In genomic region chr5:140116716-140117115, GRCh38 we compare ENCODE assay signal across 15 cellular contexts. TPM values are rescaled to one million over a fixed set of nuclear protein-coding genes. Genes with fewer than 3 reads are reported as not detected.
A peak's percentile ranks its signal among the peaks of the same experiment; 100 is the strongest.
DNase-seq lines count a peak whose midpoint lies in the region; ATAC-seq, FAIRE-seq and TF ChIP-seq lines count a peak whose summit lies in the region.
"Had no signal": no experiment of that assay in that cellular context is flagged by ENCODE, and none has a peak within 500 bp of the region (broad histone marks: within the 10 kb centered on the region; RNA-seq: fewer than 3 reads in every experiment).

No MANE protein-coding gene starts in this region.

- H3K4me1 Mint-ChIP-seq in GM23338 = peaks cover 26% of the 10 kb centered on the region

- 0 out of 2 replicates have a peak, but pooled peaks cover 3% of the 10 kb centered on the region for H3F3A ChIP-seq in GM23338 (replicated peaks; ENCODE audit: low read depth)

- H3K9me2 ChIP-seq in GM23338 (ENCODE audit: insufficient read depth) = no peaks in the 10 kb centered on the region

- no peaks in the 10 kb centered on the region for H3K9me3 ChIP-seq in lower lobe of right lung
- H3K9me3 ChIP-seq: testis had no signal

- peaks cover 22% of the 10 kb centered on the region for H4K20me1 ChIP-seq in GM23338 (replicated peaks; ENCODE audit: insufficient read depth)

- FAIRE-seq in H54 (lab: Jason Lieb, UNC) = no peak
- FAIRE-seq: endothelial cell of umbilical vein had no signal

- H3K27ac ChIP-seq in GM23338 (ENCODE audit: low read depth) = no peak overlapping the region
- H3K27ac ChIP-seq in lower lobe of right lung = no peak overlapping the region
- H3K27ac ChIP-seq: testis had no signal

- no peaks in the 10 kb centered on the region for H3K36me3 Mint-ChIP-seq in GM23338 (ENCODE audit: low read depth)
- H3K36me3 Mint-ChIP-seq: mesothelial cell of epicardium had no signal

- no peaks in the 10 kb centered on the region for H3K9me3 Mint-ChIP-seq in GM23338
- H3K9me3 Mint-ChIP-seq: mesothelial cell of epicardium had no signal

- DNase-seq in DMS53 (lab: John Stamatoyannopoulos, UW) (peak; percentile 27), DMS53 treated with DMSO at 0.1 percent for 48 hours (lab: John Stamatoyannopoulos, UW; ENCODE audit: unreplicated experiment) (no peak), GM23338 (ENCODE audit: low spot score) (peak; percentile 44), SW480 (ENCODE audit: low spot score) (peak; percentile 46), lower lobe of right lung (no peak), H54 (ENCODE audit: insufficient read length, low spot score) (no peak), GM13977 (ENCODE audit: low spot score) (no peak)
- DNase-seq: 8988T; EL; NCI-H1092; NK-92 treated with Interleukin-12 subunit alpha and Interleukin-12 subunit beta, amount 100 ng/mL, for 24 hours; testis had no signal

- H3K4me3 ChIP-seq in GM23338 = no peak overlapping the region
- peak overlapping the region; percentile 74 for H3K4me3 ChIP-seq in lower lobe of right lung
- H3K4me3 ChIP-seq: testis had no signal

- H3K79me2 ChIP-seq in GM23338 (replicated peaks; ENCODE audit: insufficient read depth) = no peaks in the 10 kb centered on the region

- intact Hi-C loops in lower lobe of right lung (cut with DNase I) = no loop called here

- no peak overlapping the region for H3K27ac Mint-ChIP-seq in GM23338
- H3K27ac Mint-ChIP-seq: mesothelial cell of epicardium had no signal

- TF ChIP-seq CTCF in GM23338 (conservative IDR thresholded peaks at IDR 0.05; ENCODE audit: low read depth in 2 of 2) (no peak; a peak in 1 of 4 replicates), lower lobe of right lung (IDR thresholded peaks at IDR 0.05) (no peak), GM13977 (IDR thresholded peaks at IDR 0.05; ENCODE audit: extremely low read depth, insufficient read depth, missing control alignments) (no peak)

- H3K4me2 ChIP-seq in GM23338 = no peak overlapping the region

- H3K4me1 ChIP-seq in GM23338 (ENCODE audit: insufficient read depth) (peaks cover 15% of the 10 kb centered on the region), lower lobe of right lung (peaks cover 61% of the 10 kb centered on the region)

- in situ Hi-C loops in GM13977 (cut with MboI; ENCODE audit: low pct_unique_long_range_greater_than_20kb, low sequenced_read_pairs, unreplicated experiment) = no loop called here

- ATAC-seq in GM23338 = no peak
- ATAC-seq in lower lobe of right lung = no peak
- ATAC-seq in HG03432 (IDR thresholded peaks at IDR 0.05; ENCODE audit: unreplicated experiment) = no peak

- H2AFZ ChIP-seq in GM23338 = no peak overlapping the region

- TF ChIP-seq POLR2A in H54 (IDR thresholded peaks at IDR 0.05; ENCODE audit: low read depth, low read length) = no peak

- peaks cover 41% of the 10 kb centered on the region for H3K27me3 Mint-ChIP-seq in GM23338 (ENCODE audit: insufficient read depth, low read depth, poor library complexity)

- H3K27me3 ChIP-seq in GM23338 (ENCODE audit: insufficient read depth) = peaks cover 58% of the 10 kb centered on the region
- H3K27me3 ChIP-seq in lower lobe of right lung (ENCODE audit: low read depth) = no peaks in the 10 kb centered on the region
- H3K27me3 ChIP-seq: testis had no signal

- no peak overlapping the region; the same call in 2 of the 3 replicates for H3K4me3 Mint-ChIP-seq in GM23338

- H3K36me3 ChIP-seq in GM23338 (ENCODE audit: insufficient read depth) = no peaks in the 10 kb centered on the region
- no peaks in the 10 kb centered on the region for H3K36me3 ChIP-seq in lower lobe of right lung

TF ChIP-seq in GM23338, 12 proteins besides CTCF, POLR2A, EP300 and RAD21:
- TF ChIP-seq EZH2 (IDR thresholded peaks at IDR 0.05; ENCODE audit: low read depth, unreplicated experiment) (no peak), ZNF114 (CRISPR knock-in tag; IDR thresholded peaks at IDR 0.05) (no peak), ZNF331 (CRISPR knock-in tag; IDR thresholded peaks at IDR 0.05; ENCODE audit: low read depth) (no peak), POLR2AphosphoS5 (IDR thresholded peaks at IDR 0.05; ENCODE audit: low read depth) (no peak), JUNB (IDR thresholded peaks at IDR 0.05; ENCODE audit: unreplicated experiment) (no peak), CREB1 (CRISPR knock-in tag; IDR thresholded peaks at IDR 0.05; ENCODE audit: low read depth) (no peak), REST (IDR thresholded peaks at IDR 0.05; ENCODE audit: unreplicated experiment) (no peak)

RNA-seq across cellular contexts. Expression of gene PURA, which starts 2.8 kb away (rescaled TPM):
- total RNA-seq in GM23338 (2014; rRNA removed; shearing (Covaris generic)) = 2.3 and 2.6 TPM in 2 replicates
- polyA plus RNA-seq in GM23338 (2016; fragmentation: Nextera tagmentation; extraction: Ambion mirVana) = 1.3 and 1.5 TPM in 2 replicates
- 32.4 TPM for total RNA-seq in lower lobe of right lung

RNA-seq across cellular contexts. Expression of gene IGIP, which starts 9.0 kb away (rescaled TPM):
- total RNA-seq in GM23338 (2014; rRNA removed; shearing (Covaris generic)) = 0.38 and 1.0 TPM in 2 replicates
- polyA plus RNA-seq in GM23338 (2016; fragmentation: Nextera tagmentation; extraction: Ambion mirVana) = 0.19 and 0.21 TPM in 2 replicates
- 17.7 TPM for total RNA-seq in lower lobe of right lung

RNA-seq across cellular contexts. Expression of gene CYSTM1, which starts 58.3 kb away (rescaled TPM):
- total RNA-seq in GM23338 (2014; rRNA removed; shearing (Covaris generic)) = 14.4 and 15.0 TPM in 2 replicates
- 42.3 and 46.0 TPM in 2 replicates for polyA plus RNA-seq in GM23338 (2016; fragmentation: Nextera tagmentation; extraction: Ambion mirVana)
- total RNA-seq in lower lobe of right lung = 80.4 TPM

Comparison
In these comparisons a context has a peak if more than half of its experiments do, and no peak if none do; other contexts are left out.
1. DNase-seq: peak in DMS53 (single experiment), GM23338 (single experiment) and SW480 (single experiment); none in DMS53 treated with DMSO at 0.1 percent for 48 hours (single experiment), lower lobe of right lung (single experiment), H54 (single experiment) and GM13977 (single experiment).